Comparison of ENCODE assay signal across 1 cellular context in the genomic region with DNA sequence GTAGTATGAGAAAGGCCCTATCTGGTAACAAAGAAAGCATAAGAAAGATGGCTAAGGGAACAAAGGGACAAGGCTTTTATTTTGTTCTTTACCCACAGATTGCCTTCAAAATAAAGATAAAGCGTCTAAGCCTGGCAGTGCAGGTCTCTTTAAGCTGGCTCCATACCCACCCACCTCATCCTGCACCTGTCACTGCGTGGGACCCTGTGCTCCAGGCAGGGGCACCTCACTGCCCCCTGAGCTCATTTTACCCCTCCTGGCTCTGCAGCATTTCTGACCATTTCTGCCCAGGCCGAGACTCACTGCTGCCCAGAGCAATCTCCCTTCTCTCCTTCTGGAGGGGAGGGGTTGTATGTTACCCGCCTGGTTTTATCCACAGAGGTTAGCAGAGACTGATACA.
TF ChIP-seq lines count a peak whose summit lies in the region.

No MANE protein-coding gene starts in this region.

TF ChIP-seq in SK-N-SH, 30 proteins besides CTCF, POLR2A, EP300 and RAD21 (continued from another document):
- no peak for TF ChIP-seq EZH2phosphoT487 (IDR thresholded peaks at IDR 0.05; ENCODE audit: borderline replicate concordance, low read depth)
- no peak for TF ChIP-seq GATA2 (CRISPR knock-in tag; IDR thresholded peaks at IDR 0.05)
TF ChIP-seq in SK-N-SH: peak in this region for 0.
